In the genomic region with DNA sequence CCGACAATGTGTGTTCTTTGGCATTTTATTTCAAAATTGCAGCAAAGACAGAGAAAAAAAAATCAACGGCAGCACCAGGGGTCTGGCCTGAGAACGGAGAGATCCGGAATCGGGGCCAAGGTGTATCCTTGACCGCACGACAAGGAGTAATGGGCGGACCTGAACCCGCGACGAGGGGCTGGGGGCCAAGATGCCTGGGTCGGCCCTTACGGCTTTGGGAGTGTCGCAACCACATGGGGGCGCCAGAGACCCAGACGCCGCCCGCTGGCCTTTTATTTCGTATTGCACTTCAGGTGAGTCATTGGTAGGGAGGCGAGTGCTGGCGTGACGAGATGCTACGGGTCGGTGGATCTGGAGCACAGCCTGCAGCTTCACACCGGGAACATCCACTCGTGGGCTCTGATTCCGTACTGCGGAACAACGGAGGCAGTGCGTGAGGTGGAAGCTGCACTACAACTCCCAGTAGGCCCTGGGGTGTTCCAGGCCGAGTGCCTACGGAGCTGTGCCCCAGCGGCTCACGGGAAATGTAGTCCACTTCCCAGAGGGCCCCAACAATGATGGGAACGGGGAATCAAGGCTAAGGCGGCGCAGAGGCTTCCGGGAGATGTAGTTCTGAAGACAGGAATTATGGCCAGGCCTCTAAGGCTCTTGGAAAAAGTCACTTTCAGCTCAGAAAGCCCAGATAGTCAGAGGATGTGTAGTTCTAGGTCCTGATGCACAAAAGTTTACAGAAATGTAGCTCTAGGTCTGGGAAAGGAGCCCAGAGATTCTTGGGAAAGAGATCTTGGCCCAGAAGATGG, we compare ENCODE assay signal across 8 cellular contexts. TPM values are rescaled to one million over a fixed set of nuclear protein-coding genes. Genes with fewer than 3 reads are reported as not detected.
DNase-seq lines count a peak whose midpoint lies in the region; ATAC-seq and TF ChIP-seq lines count a peak whose summit lies in the region.

No MANE protein-coding gene starts in this region.

- H3K4me1 ChIP-seq in breast epithelium (no peaks in the 10 kb centered on the region), skeletal muscle tissue (ENCODE audit: control insufficient read depth in 3 of 3, insufficient read depth in 3 of 3, low read length in 3 of 3) (peaks cover 8 to 24% (median 18%) of the 10 kb centered on the region in 3 donors)

- peak overlapping the region; percentile 69 for H3K27ac ChIP-seq in VCaP
- H3K27ac ChIP-seq in breast epithelium = peak overlapping the region; percentile 86 to 91
- H3K27ac ChIP-seq in skeletal muscle tissue (ENCODE audit: low read depth, low read length) = peak overlapping the region; percentile 75

- H3K36me3 ChIP-seq in breast epithelium (no peaks in the 10 kb centered on the region), skeletal muscle tissue (ENCODE audit: control insufficient read depth in 3 of 3, insufficient read depth in 3 of 3, low read length in 3 of 3) (peaks cover 0 to 13% (median 9%) of the 10 kb centered on the region in 3 donors)

- H3K27me3 ChIP-seq in breast epithelium (no peaks in the 10 kb centered on the region), skeletal muscle tissue (ENCODE audit: control insufficient read depth in 3 of 3, insufficient read depth in 3 of 3, low read length in 3 of 3) (no peaks in the 10 kb centered on the region)

- no peaks in the 10 kb centered on the region for H3K9me3 ChIP-seq in breast epithelium
- H3K9me3 ChIP-seq in skeletal muscle tissue (ENCODE audit: control insufficient read depth in 3 of 3, low read length in 3 of 3) = no peaks in the 10 kb centered on the region

- intact Hi-C loops in breast epithelium (cut with DNase I; ENCODE audit: low total_unique reads) = loop anchor here (5.0 kb wide), 1 partner anchor 37 kb away; no protein-coding TSS in a partner anchor

- H3K4me3 ChIP-seq in breast epithelium = peak overlapping the region; percentile 39 to 61 (median 49)
- peak overlapping the region; percentile 73 to 94 (median 94) for H3K4me3 ChIP-seq in skeletal muscle tissue (ENCODE audit: low read length in 3 of 3)

- ATAC-seq in HG03066 (IDR thresholded peaks at IDR 0.05; ENCODE audit: low read depth, unreplicated experiment) = peak; percentile 84

- peak overlapping the region; percentile 68 to 87 (median 85) for H3K9ac ChIP-seq in skeletal muscle tissue (ENCODE audit: low read depth in 1 of 3, low read length in 3 of 3)

- DNase-seq in NCI-H1436 (lab: John Stamatoyannopoulos, UW) (peak; percentile 97), NCI-H1436 treated with DMSO at 0.1 percent for 48 hours (lab: John Stamatoyannopoulos, UW) (no peak), NCI-H2171 treated with DMSO at 0.1 percent for 48 hours (lab: John Stamatoyannopoulos, UW) (peak; percentile 95), breast epithelium (ENCODE audit: low spot score in 2 of 2) (peak; percentile 88 to 93), iPS-NIHi11 (ENCODE audit: low spot score) (peak; percentile 95)

- peak; percentile 98 for TF ChIP-seq CTCF in VCaP (conservative IDR thresholded peaks at IDR 0.05)
- TF ChIP-seq CTCF in breast epithelium (IDR thresholded peaks at IDR 0.05) = peak; percentile 93 to 99 (median 98)

- no peak for TF ChIP-seq POLR2A in breast epithelium (IDR thresholded peaks at IDR 0.05)

RNA-seq across cellular contexts. Expression of a gene that starts 15.6 kb away (rescaled TPM):
- total RNA-seq in breast epithelium (10 to 100 TPM; 26.9 to 49.0 (median 28.8) TPM), skeletal muscle tissue (13.6 TPM)

RNA-seq across cellular contexts. Expression of a gene that starts 39.9 kb away (rescaled TPM):
- total RNA-seq in breast epithelium = not detected
- total RNA-seq in skeletal muscle tissue = not detected

RNA-seq across cellular contexts. Expression of a gene that starts 41.0 kb away (rescaled TPM):
- total RNA-seq in breast epithelium = 10 to 100 TPM; 13.1 to 18.6 (median 14.6) TPM
- total RNA-seq in skeletal muscle tissue = 0.52 TPM

RNA-seq across cellular contexts. Expression of a gene that starts 42.8 kb away (rescaled TPM):
- total RNA-seq in breast epithelium = 1 to 10 TPM in 2 of 3 donors, under 1 TPM in 1; 0.48 to 6.2 (median 3.1) TPM
- 1.0 TPM for total RNA-seq in skeletal muscle tissue

RNA-seq across cellular contexts. Expression of a gene that starts 48.5 kb away (rescaled TPM):
- under 1 TPM in 1 of 3 donors, not detected in 2; 0.29 TPM for total RNA-seq in breast epithelium
- total RNA-seq in skeletal muscle tissue = 0.52 TPM
